11 cellular contexts compared by ENCODE assay signal in the genomic region with DNA sequence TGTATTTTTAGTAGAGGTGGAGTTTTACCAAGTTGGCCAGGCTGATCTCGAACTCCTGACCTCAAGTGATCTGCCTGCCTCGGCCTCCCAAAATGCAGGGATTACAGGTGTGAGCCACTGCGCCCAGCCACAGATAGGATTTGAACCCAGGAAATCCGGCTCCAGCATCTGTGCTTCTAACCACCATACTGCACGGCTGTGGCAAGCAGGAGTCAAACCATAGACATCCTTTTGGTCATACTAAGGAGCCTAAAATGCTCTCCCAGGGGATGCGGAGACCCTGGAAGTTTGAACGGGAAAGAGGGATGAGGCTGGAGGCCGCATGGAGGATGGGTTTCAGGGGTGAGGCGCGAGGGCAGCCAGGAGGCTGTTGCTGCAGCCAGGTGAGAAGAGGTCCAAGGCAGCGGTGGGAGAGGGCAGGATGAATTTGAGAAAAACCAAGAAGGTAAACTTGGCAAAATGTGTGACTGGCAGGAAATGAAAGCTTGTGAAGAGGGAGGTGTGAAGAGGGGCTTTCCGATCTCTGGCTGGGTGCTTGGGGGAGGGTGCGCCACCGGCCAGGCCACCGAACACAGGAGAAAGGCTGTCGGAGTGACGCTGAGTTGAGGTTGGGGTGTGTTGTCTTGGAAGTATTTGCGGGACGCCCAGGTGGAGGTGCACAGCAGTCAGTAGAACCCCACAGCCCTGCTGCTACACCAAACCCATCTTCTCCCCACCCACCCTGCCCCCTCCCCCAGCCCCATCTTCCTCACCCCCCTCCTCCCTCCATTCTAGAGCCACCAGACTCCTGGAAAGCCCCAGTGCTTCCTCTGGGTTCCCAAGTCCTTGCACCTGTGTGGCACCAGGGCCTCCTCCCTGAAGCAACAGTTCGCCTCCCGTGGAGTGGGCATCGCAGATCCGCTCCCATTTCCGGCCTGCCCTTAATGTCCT. TPM values are rescaled to one million over a fixed set of nuclear protein-coding genes. Genes with fewer than 3 reads are reported as not detected.
DNase-seq lines count a peak whose midpoint lies in the region; ATAC-seq and TF ChIP-seq lines count a peak whose summit lies in the region.
"Had no signal": no experiment of that assay in that cellular context is flagged by ENCODE, and none has a peak within 500 bp of the region (broad histone marks: within the 10 kb centered on the region; RNA-seq: fewer than 3 reads in every experiment).

No MANE protein-coding gene starts in this region.

- peaks cover under 1% of the 10 kb centered on the region for H3K36me3 Mint-ChIP-seq in activated CD4-positive, alpha-beta memory T cell treated with anti-CD3 and anti-CD28 coated beads for 36 hours
- no peaks in the 10 kb centered on the region for H3K36me3 Mint-ChIP-seq in endodermal cell (ENCODE audit: low read depth)

- no peaks in the 10 kb centered on the region for H3K27me3 ChIP-seq in endodermal cell (ENCODE audit: control insufficient read depth, insufficient read depth, low read length, poor library complexity, severe bottlenecking)

- H3K27me3 Mint-ChIP-seq in activated CD4-positive, alpha-beta memory T cell treated with anti-CD3 and anti-CD28 coated beads for 36 hours = peaks cover 14% of the 10 kb centered on the region
- H3K27me3 Mint-ChIP-seq in endodermal cell (ENCODE audit: insufficient read depth) = peaks cover 31% of the 10 kb centered on the region

- H3K4me1 ChIP-seq in endodermal cell (ENCODE audit: control insufficient read depth, insufficient read depth, low read length) = peaks cover 4% of the 10 kb centered on the region

- peak overlapping the region; percentile 77 for H3K27ac Mint-ChIP-seq in activated CD4-positive, alpha-beta memory T cell treated with anti-CD3 and anti-CD28 coated beads for 36 hours
- H3K27ac Mint-ChIP-seq in endodermal cell = peak overlapping the region; percentile 64

- CTCF ChIA-PET in activated CD4-positive, alpha-beta memory T cell treated with anti-CD3 and anti-CD28 coated beads for 36 hours (lab: Charles Lee) = interaction anchor here (0.6 to 3.6 kb wide), 8 partner anchors 44 to 207 kb away, joined by 3 to 21 read pairs (median 4); no protein-coding TSS in a partner anchor

- 73 to 78% methylated on average over 14 to 22 of the region's 24 CpGs for WGBS in endodermal cell (ENCODE audit: insufficient coverage in 1 of 2, insufficient read length in 1 of 2), 2 experiments

- H3K4me1 Mint-ChIP-seq in activated CD4-positive, alpha-beta memory T cell treated with anti-CD3 and anti-CD28 coated beads for 36 hours (ENCODE audit: low read depth) = peaks cover 22% of the 10 kb centered on the region
- peaks cover 18% of the 10 kb centered on the region for H3K4me1 Mint-ChIP-seq in endodermal cell

- H3K4me3 Mint-ChIP-seq in activated CD4-positive, alpha-beta memory T cell treated with anti-CD3 and anti-CD28 coated beads for 36 hours = peak overlapping the region; percentile 10
- H3K4me3 Mint-ChIP-seq in endodermal cell = no peak overlapping the region

- POLR2A ChIA-PET in activated CD4-positive, alpha-beta memory T cell treated with anti-CD3 and anti-CD28 coated beads for 36 hours (lab: Charles Lee) = no interaction called here

- peak; percentile 70 for DNase-seq in activated naive CD4-positive, alpha-beta T cell treated with Interleukin-2 at 50 U/mL for 16 hours
- DNase-seq in activated naive CD4-positive, alpha-beta T cell (lab: John Stamatoyannopoulos, UW) = no peak
- peak; percentile 82 for DNase-seq in activated CD4-positive, alpha-beta memory T cell treated with anti-CD3 and anti-CD28 coated beads for 36 hours
- peak; percentile 75 for DNase-seq in endodermal cell
- no peak for DNase-seq in NCI-H2171 treated with DMSO at 0.1 percent for 48 hours (lab: John Stamatoyannopoulos, UW)
- no peak for DNase-seq in foreskin melanocyte
- no peak for DNase-seq in dermis blood vessel endothelial cell
- DNase-seq: head of caudate nucleus had no signal

- H3K9ac ChIP-seq in endodermal cell (ENCODE audit: extremely low read depth, low read length, poor library complexity, severe bottlenecking) = no peak overlapping the region

- ATAC-seq in GM21360 (IDR thresholded peaks at IDR 0.05; ENCODE audit: unreplicated experiment) = no peak

- TF ChIP-seq CTCF in endodermal cell (conservative IDR thresholded peaks at IDR 0.05) = no peak

- no peak overlapping the region for H3K4me3 ChIP-seq in endodermal cell (ENCODE audit: low read length)
- H3K4me3 ChIP-seq: A549 had no signal

- H3K9me3 ChIP-seq in endodermal cell (ENCODE audit: control insufficient read depth, low read length) = peaks cover 4% of the 10 kb centered on the region

- H3K27ac ChIP-seq in endodermal cell (ENCODE audit: low read depth, low read length) = no peak overlapping the region

- H3K9me3 Mint-ChIP-seq in activated CD4-positive, alpha-beta memory T cell treated with anti-CD3 and anti-CD28 coated beads for 36 hours = peaks cover 6% of the 10 kb centered on the region
- H3K9me3 Mint-ChIP-seq in endodermal cell = peaks cover 5% of the 10 kb centered on the region

- H3K36me3 ChIP-seq in endodermal cell (ENCODE audit: control insufficient read depth, insufficient read depth, low read length) = no peaks in the 10 kb centered on the region

- intact Hi-C loops in activated CD4-positive, alpha-beta memory T cell treated with anti-CD3 and anti-CD28 coated beads for 36 hours (cut with micrococcal nuclease) = loop anchor here (5.0 kb wide), 1 partner anchor 38 kb away; no protein-coding TSS in a partner anchor

RNA-seq across cellular contexts. Expression of a gene that starts 23.9 kb away (rescaled TPM):
- total RNA-seq in activated CD4-positive, alpha-beta memory T cell treated with anti-CD3 and anti-CD28 coated beads for 36 hours = 1 to 10 TPM; 2.5 to 2.6 TPM
- total RNA-seq in endodermal cell (10 to 100 TPM; 58.1 to 88.7 TPM), dermis blood vessel endothelial cell (0.65 and 1.7 TPM in 2 replicates)
- 24.4 TPM for polyA plus RNA-seq in endodermal cell (2013, experiment 1 of 2)
- polyA plus RNA-seq in endodermal cell (2013, experiment 2 of 2) = 22.7 TPM

RNA-seq across cellular contexts. Expression of a gene that starts 24.8 kb away (rescaled TPM):
- total RNA-seq in activated CD4-positive, alpha-beta memory T cell treated with anti-CD3 and anti-CD28 coated beads for 36 hours = 1 to 10 TPM in 1 of 2 experiments, under 1 TPM in 1; 0.90 to 1.2 TPM
- total RNA-seq in endodermal cell (1 to 10 TPM; 7.4 to 7.6 TPM), dermis blood vessel endothelial cell (0.19 TPM in 1 of 2 replicates, not detected in the other)
- 9.3 TPM for polyA plus RNA-seq in endodermal cell (2013, experiment 1 of 2)
- 9.8 TPM for polyA plus RNA-seq in endodermal cell (2013, experiment 2 of 2)

RNA-seq across cellular contexts. Expression of a gene that starts 58.8 kb away (rescaled TPM):
- total RNA-seq in activated CD4-positive, alpha-beta memory T cell treated with anti-CD3 and anti-CD28 coated beads for 36 hours = 1 to 10 TPM; 2.2 to 2.5 TPM
- total RNA-seq in endodermal cell = 10 to 100 TPM; 13.5 to 16.7 TPM
- polyA plus RNA-seq in endodermal cell (2013, experiment 1 of 2) = 20.5 TPM
- polyA plus RNA-seq in endodermal cell (2013, experiment 2 of 2) = 20.2 TPM
- total RNA-seq in dermis blood vessel endothelial cell = not detected in 2 replicates
- total RNA-seq: ureter had no signal

Comparison
In these comparisons a context has a peak if more than half of its experiments do, and no peak if none do; other contexts are left out.
1. DNase-seq: peak in activated naive CD4-positive, alpha-beta T cell treated with Interleukin-2 at 50 U/mL for 16 hours (single experiment), activated CD4-positive, alpha-beta memory T cell treated with anti-CD3 and anti-CD28 coated beads for 36 hours (single experiment) and endodermal cell (single experiment); none in activated naive CD4-positive, alpha-beta T cell (0 of 4), NCI-H2171 treated with DMSO at 0.1 percent for 48 hours (single experiment), foreskin melanocyte (single experiment) and dermis blood vessel endothelial cell (single experiment).
2. RNA of a gene that starts 23.9 kb away (total RNA-seq): 58.1 to 88.7 TPM in endodermal cell; 2.5 to 2.6 TPM in activated CD4-positive, alpha-beta memory T cell treated with anti-CD3 and anti-CD28 coated beads for 36 hours and 0.65 to 1.7 TPM in dermis blood vessel endothelial cell; every median in the first group is over 10 times any median in the second.
3. RNA of a gene that starts 58.8 kb away (total RNA-seq): 13.5 to 16.7 TPM in endodermal cell; 2.2 to 2.5 TPM in activated CD4-positive, alpha-beta memory T cell treated with anti-CD3 and anti-CD28 coated beads for 36 hours and not detected in dermis blood vessel endothelial cell; every median in the first group is over 4 times any median in the second.